In the genomic region with DNA sequence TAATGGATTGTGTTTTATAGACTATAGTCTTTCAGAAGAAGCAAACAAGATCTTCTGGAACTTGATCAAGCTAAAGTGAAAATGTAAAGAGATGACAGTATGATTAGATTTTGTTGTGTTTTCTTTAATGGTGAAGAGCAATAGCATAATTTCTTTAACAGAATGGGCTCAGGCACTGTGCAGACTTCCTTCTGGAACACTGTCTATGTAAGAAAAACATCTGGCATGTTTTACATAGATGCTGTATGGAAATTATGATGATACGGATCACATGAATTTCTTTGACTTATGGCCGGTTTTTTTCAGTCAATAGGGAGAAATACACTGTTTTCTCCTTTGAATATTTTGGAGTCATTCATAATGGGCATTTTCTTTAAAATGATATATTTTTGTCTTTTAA, we compare ENCODE assay signal across 21 cellular contexts.
"Had no signal": no experiment of that assay in that cellular context is flagged by ENCODE, and none has a peak within 500 bp of the region (broad histone marks: within the 10 kb centered on the region; RNA-seq: fewer than 3 reads in every experiment).

No MANE protein-coding gene starts in this region.

- H3K9me3 ChIP-seq: esophagus muscularis mucosa, lower lobe of right lung, right atrium auricular region, testis had no signal

- H3K4me3 Mint-ChIP-seq: activated CD4-positive, alpha-beta T cell treated with anti-CD3 and anti-CD28 coated beads for 36 hours; activated naive CD8-positive, alpha-beta T cell; brain; central memory CD8-positive, alpha-beta T cell; immature natural killer cell; mesothelial cell of epicardium; nephron; stimulated activated naive CD8-positive, alpha-beta T cell treated with anti-CD3 and anti-CD28 coated beads, Interleukin-15, amount 100 ng/mL, for 72 hours; T-helper 2 cell treated with Interferon-gamma antibody and Interleukin-4, amounts not matched to agents 5 μg/mL and 100 μg/mL, for 36 hours; type B pancreatic cell had no signal

- H3K4me3 ChIP-seq: esophagus muscularis mucosa, lower lobe of right lung, right atrium auricular region, testis had no signal

- H3K27ac ChIP-seq: lower lobe of right lung, right atrium auricular region, testis had no signal

- H3K4me1 ChIP-seq: testis had no signal

- DNase-seq: activated CD4-positive, alpha-beta T cell treated with anti-CD3 and anti-CD28 coated beads for 36 hours; activated CD4-positive, alpha-beta T cell treated with anti-CD3 and anti-CD28 coated beads, Interleukin-2, amount 50 U/mL, for 48 hours; activated T-cell treated with anti-CD3 and anti-CD28 coated beads for 4 hours; amygdala; cortex of kidney; effector CD4-positive, alpha-beta T cell; immature natural killer cell; lower lobe of right lung; posterior cingulate gyrus; stimulated activated naive CD8-positive, alpha-beta T cell treated with anti-CD3 and anti-CD28 coated beads, Interleukin-15, amount 100 ng/mL, for 72 hours; testis had no signal

- H3K9me3 Mint-ChIP-seq: central memory CD8-positive, alpha-beta T cell; immature natural killer cell; stimulated activated naive CD8-positive, alpha-beta T cell treated with anti-CD3 and anti-CD28 coated beads, Interleukin-15, amount 100 ng/mL, for 72 hours; T-helper 2 cell treated with Interferon-gamma antibody and Interleukin-4, amounts not matched to agents 5 μg/mL and 100 μg/mL, for 36 hours had no signal

- ATAC-seq: activated CD4-positive, alpha-beta T cell treated with anti-CD3 and anti-CD28 coated beads for 36 hours; lower lobe of right lung; stimulated activated naive CD8-positive, alpha-beta T cell treated with anti-CD3 and anti-CD28 coated beads, Interleukin-15, amount 100 ng/mL, for 72 hours had no signal

- H3K27me3 ChIP-seq: esophagus muscularis mucosa, right atrium auricular region, testis had no signal

- H3K27me3 Mint-ChIP-seq: activated CD4-positive, alpha-beta T cell treated with anti-CD3 and anti-CD28 coated beads for 36 hours; activated naive CD8-positive, alpha-beta T cell; central memory CD8-positive, alpha-beta T cell; stimulated activated naive CD8-positive, alpha-beta T cell treated with anti-CD3 and anti-CD28 coated beads, Interleukin-15, amount 100 ng/mL, for 72 hours; type B pancreatic cell had no signal

- H3K27ac Mint-ChIP-seq: activated CD4-positive, alpha-beta T cell treated with anti-CD3 and anti-CD28 coated beads for 36 hours; activated naive CD8-positive, alpha-beta T cell; brain; immature natural killer cell; mesothelial cell of epicardium; stimulated activated naive CD8-positive, alpha-beta T cell treated with anti-CD3 and anti-CD28 coated beads, Interleukin-15, amount 100 ng/mL, for 72 hours; T-helper 2 cell treated with Interferon-gamma antibody and Interleukin-4, amounts not matched to agents 5 μg/mL and 100 μg/mL, for 36 hours; type B pancreatic cell had no signal

- H3K36me3 Mint-ChIP-seq: activated naive CD8-positive, alpha-beta T cell had no signal

- FAIRE-seq: TTC549 had no signal

- H3K36me3 ChIP-seq: lower lobe of right lung had no signal
